ENCODE assay signal across 1 cellular context in the genomic region with DNA sequence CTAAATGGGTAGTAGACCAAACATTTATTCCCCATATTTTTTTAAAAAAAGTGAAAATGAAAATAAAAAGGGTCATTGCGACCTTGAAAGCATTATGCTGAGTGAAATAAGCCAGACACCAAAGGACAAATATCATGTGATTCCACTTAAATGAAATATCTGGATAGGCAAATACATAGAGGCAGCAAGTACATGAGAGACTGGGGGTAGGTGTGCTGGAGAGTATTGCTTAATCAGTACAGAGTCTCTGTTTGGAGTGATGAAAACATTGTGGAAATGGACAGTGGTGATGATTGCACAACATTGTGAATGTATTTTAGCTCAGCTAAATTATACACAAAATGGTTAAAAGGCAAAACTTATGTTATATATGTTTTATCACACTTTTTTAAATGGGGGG.
TF ChIP-seq lines count a peak whose summit lies in the region.

No MANE protein-coding gene starts in this region.

TF ChIP-seq in GM23338, 12 proteins besides CTCF, POLR2A, EP300 and RAD21 (continued from another document):
- TF ChIP-seq, protein P1, sequence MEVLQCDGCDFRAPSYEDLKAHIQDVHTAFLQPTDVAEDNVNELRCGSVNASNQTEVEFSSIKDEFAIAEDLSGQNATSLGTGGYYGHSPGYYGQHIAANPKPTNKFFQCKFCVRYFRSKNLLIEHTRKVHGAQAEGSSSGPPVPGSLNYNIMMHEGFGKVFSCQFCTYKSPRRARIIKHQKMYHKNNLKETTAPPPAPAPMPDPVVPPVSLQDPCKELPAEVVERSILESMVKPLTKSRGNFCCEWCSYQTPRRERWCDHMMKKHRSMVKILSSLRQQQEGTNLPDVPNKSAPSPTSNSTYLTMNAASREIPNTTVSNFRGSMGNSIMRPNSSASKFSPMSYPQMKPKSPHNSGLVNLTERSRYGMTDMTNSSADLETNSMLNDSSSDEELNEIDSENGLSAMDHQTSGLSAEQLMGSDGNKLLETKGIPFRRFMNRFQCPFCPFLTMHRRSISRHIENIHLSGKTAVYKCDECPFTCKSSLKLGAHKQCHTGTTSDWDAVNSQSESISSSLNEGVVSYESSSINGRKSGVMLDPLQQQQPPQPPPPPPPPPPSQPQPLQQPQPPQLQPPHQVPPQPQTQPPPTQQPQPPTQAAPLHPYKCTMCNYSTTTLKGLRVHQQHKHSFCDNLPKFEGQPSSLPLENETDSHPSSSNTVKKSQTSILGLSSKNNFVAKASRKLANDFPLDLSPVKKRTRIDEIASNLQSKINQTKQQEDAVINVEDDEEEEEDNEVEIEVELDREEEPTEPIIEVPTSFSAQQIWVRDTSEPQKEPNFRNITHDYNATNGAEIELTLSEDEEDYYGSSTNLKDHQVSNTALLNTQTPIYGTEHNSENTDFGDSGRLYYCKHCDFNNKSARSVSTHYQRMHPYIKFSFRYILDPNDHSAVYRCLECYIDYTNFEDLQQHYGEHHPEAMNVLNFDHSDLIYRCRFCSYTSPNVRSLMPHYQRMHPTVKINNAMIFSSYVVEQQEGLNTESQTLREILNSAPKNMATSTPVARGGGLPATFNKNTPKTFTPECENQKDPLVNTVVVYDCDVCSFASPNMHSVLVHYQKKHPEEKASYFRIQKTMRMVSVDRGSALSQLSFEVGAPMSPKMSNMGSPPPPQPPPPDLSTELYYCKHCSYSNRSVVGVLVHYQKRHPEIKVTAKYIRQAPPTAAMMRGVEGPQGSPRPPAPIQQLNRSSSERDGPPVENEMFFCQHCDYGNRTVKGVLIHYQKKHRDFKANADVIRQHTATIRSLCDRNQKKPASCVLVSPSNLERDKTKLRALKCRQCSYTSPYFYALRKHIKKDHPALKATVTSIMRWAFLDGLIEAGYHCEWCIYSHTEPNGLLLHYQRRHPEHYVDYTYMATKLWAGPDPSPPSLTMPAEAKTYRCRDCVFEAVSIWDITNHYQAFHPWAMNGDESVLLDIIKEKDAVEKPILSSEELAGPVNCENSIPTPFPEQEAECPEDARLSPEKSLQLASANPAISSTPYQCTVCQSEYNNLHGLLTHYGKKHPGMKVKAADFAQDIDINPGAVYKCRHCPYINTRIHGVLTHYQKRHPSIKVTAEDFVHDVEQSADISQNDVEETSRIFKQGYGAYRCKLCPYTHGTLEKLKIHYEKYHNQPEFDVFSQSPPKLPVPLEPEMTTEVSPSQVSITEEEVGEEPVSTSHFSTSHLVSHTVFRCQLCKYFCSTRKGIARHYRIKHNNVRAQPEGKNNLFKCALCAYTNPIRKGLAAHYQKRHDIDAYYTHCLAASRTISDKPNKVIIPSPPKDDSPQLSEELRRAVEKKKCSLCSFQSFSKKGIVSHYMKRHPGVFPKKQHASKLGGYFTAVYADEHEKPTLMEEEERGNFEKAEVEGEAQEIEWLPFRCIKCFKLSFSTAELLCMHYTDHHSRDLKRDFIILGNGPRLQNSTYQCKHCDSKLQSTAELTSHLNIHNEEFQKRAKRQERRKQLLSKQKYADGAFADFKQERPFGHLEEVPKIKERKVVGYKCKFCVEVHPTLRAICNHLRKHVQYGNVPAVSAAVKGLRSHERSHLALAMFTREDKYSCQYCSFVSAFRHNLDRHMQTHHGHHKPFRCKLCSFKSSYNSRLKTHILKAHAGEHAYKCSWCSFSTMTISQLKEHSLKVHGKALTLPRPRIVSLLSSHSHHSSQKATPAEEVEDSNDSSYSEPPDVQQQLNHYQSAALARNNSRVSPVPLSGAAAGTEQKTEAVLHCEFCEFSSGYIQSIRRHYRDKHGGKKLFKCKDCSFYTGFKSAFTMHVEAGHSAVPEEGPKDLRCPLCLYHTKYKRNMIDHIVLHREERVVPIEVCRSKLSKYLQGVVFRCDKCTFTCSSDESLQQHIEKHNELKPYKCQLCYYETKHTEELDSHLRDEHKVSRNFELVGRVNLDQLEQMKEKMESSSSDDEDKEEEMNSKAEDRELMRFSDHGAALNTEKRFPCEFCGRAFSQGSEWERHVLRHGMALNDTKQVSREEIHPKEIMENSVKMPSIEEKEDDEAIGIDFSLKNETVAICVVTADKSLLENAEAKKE (CRISPR knock-in tag; IDR thresholded peaks at IDR 0.05): no peak
- TF ChIP-seq ZNF331 (CRISPR knock-in tag; IDR thresholded peaks at IDR 0.05; ENCODE audit: low read depth): no peak
- no peak for TF ChIP-seq STAT1 (IDR thresholded peaks at IDR 0.05; ENCODE audit: unreplicated experiment)
- TF ChIP-seq, protein P2, sequence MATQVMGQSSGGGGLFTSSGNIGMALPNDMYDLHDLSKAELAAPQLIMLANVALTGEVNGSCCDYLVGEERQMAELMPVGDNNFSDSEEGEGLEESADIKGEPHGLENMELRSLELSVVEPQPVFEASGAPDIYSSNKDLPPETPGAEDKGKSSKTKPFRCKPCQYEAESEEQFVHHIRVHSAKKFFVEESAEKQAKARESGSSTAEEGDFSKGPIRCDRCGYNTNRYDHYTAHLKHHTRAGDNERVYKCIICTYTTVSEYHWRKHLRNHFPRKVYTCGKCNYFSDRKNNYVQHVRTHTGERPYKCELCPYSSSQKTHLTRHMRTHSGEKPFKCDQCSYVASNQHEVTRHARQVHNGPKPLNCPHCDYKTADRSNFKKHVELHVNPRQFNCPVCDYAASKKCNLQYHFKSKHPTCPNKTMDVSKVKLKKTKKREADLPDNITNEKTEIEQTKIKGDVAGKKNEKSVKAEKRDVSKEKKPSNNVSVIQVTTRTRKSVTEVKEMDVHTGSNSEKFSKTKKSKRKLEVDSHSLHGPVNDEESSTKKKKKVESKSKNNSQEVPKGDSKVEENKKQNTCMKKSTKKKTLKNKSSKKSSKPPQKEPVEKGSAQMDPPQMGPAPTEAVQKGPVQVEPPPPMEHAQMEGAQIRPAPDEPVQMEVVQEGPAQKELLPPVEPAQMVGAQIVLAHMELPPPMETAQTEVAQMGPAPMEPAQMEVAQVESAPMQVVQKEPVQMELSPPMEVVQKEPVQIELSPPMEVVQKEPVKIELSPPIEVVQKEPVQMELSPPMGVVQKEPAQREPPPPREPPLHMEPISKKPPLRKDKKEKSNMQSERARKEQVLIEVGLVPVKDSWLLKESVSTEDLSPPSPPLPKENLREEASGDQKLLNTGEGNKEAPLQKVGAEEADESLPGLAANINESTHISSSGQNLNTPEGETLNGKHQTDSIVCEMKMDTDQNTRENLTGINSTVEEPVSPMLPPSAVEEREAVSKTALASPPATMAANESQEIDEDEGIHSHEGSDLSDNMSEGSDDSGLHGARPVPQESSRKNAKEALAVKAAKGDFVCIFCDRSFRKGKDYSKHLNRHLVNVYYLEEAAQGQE (IDR thresholded peaks at IDR 0.05; ENCODE audit: unreplicated experiment): no peak
- TF ChIP-seq, protein P3, sequence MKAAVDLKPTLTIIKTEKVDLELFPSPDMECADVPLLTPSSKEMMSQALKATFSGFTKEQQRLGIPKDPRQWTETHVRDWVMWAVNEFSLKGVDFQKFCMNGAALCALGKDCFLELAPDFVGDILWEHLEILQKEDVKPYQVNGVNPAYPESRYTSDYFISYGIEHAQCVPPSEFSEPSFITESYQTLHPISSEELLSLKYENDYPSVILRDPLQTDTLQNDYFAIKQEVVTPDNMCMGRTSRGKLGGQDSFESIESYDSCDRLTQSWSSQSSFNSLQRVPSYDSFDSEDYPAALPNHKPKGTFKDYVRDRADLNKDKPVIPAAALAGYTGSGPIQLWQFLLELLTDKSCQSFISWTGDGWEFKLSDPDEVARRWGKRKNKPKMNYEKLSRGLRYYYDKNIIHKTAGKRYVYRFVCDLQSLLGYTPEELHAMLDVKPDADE (IDR thresholded peaks at IDR 0.05): no peak
- TF ChIP-seq POLR2AphosphoS5 (IDR thresholded peaks at IDR 0.05; ENCODE audit: low read depth): no peak
